Comparison of ENCODE assay signal across 8 cellular contexts in the genomic region with DNA sequence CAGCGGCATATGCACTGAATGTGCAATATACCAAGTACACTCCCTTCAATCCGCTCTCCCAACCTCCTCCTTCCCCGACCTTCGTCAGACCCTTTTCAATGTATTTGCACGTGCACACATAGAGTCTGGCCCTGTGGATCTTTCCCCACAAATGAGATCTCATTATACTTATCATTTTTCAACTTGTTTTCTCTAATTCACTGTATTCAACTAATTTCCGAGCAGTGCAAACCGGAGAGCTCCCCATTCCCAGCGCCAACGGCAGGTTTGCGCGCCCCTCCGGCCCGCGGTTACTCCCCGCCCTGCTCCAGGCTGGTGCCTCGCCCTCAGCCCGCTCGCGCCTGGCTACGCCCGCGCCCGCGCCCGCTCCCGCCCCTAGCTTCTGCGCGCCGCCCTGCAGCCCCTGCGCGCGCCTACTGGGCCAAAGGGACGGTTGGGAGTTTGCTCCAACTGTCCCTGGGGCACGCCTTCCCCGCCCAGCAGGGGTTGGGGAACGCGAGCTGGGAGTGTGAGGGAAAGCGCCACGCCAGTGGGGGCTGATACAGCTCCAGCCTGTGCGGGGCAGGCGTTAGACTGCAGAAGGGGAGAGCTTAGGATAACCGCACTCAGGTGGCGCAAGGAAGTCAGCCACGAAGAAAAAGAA. TPM values are rescaled to one million over a fixed set of nuclear protein-coding genes. Genes with fewer than 3 reads are reported as not detected.
DNase-seq lines count a peak whose midpoint lies in the region; ATAC-seq, FAIRE-seq and TF ChIP-seq lines count a peak whose summit lies in the region.

No MANE protein-coding gene starts in this region.

- no peaks in the 10 kb centered on the region for H3K9me2 ChIP-seq in OCI-LY7 (ENCODE audit: insufficient read depth, low read length)

- no peak overlapping the region for H3K27ac ChIP-seq in OCI-LY7 (ENCODE audit: low read depth, low read length, poor library complexity, severe bottlenecking)
- no peak overlapping the region for H3K27ac ChIP-seq in body of pancreas
- no peak overlapping the region for H3K27ac ChIP-seq in kidney (ENCODE audit: low read depth in 2 of 2, low read length in 2 of 2)

- peak; percentile 7 for TF ChIP-seq CTCF in AG09309 (IDR thresholded peaks at IDR 0.05; ENCODE audit: control insufficient read depth, insufficient read depth, low read depth, low read length, missing control alignments)
- TF ChIP-seq CTCF in HFF-Myc (IDR thresholded peaks at IDR 0.05; ENCODE audit: low read depth, low read length, missing control alignments) = no peak
- no peak for TF ChIP-seq CTCF in OCI-LY7 (conservative IDR thresholded peaks at IDR 0.05; ENCODE audit: low read length)
- peak; percentile 56 to 94 (median 71) for TF ChIP-seq CTCF in body of pancreas (IDR thresholded peaks at IDR 0.05)
- peak; percentile 0 for TF ChIP-seq CTCF in kidney (IDR thresholded peaks at IDR 0.05; ENCODE audit: borderline replicate concordance, extremely low read depth, insufficient read depth)

- no peak overlapping the region for H3K9ac ChIP-seq in kidney (ENCODE audit: low read length in 2 of 2)

- WGBS in body of pancreas, 2 donors = 2 to 3% methylated on average over 38 to 44 of the region's 44 CpGs

- no peaks in the 10 kb centered on the region for H3K79me2 ChIP-seq in OCI-LY7 (ENCODE audit: insufficient read depth, low read depth, low read length)

- H2AFZ ChIP-seq in OCI-LY7 (ENCODE audit: low read length) = peak overlapping the region; percentile 41; the same call in 1 of the 2 replicates

- H3K4me1 ChIP-seq in OCI-LY7 (ENCODE audit: insufficient read depth, low read length, poor library complexity, severe bottlenecking) (peaks cover 29% of the 10 kb centered on the region), body of pancreas (peaks cover 32% of the 10 kb centered on the region), kidney (ENCODE audit: control insufficient read depth in 1 of 2, insufficient read depth in 1 of 2, low read depth in 1 of 2, low read length in 2 of 2) (peaks cover 3 to 12% of the 10 kb centered on the region in 2 donors)

- H3K36me3 Mint-ChIP-seq in stimulated activated naive CD8-positive, alpha-beta T cell treated with anti-CD3 and anti-CD28 coated beads, Interleukin-15, Interleukin-2, amounts not matched to agents 100 ng/mL and 50 ng/mL, for 24 hours (ENCODE audit: low read depth) = no peaks in the 10 kb centered on the region

- no peak for FAIRE-seq in kidney (lab: Jason Lieb, UNC)

- POLR2A ChIA-PET in OCI-LY7 (lab: Charles Lee) = interaction anchor here (0.6 kb wide), 1 partner anchor 572 kb away, joined by 3 read pairs; no protein-coding TSS in a partner anchor

- peaks cover 83% of the 10 kb centered on the region for H3K27me3 Mint-ChIP-seq in stimulated activated naive CD8-positive, alpha-beta T cell treated with anti-CD3 and anti-CD28 coated beads, Interleukin-15, Interleukin-2, amounts not matched to agents 100 ng/mL and 50 ng/mL, for 24 hours

- H4K20me1 ChIP-seq in OCI-LY7 (ENCODE audit: insufficient read depth, low read length) = no peaks in the 10 kb centered on the region

- intact Hi-C loops in OCI-LY7 (cut with micrococcal nuclease; ENCODE audit: unreplicated experiment) = loop anchor here (10.0 kb wide), 2 partner anchors 269 to 359 kb away; a partner anchor contains a TSS
- intact Hi-C loops in body of pancreas (cut with DNase I) = no loop called here
- intact Hi-C loops in kidney (cut with DNase I) = no loop called here

- H3K9me3 Mint-ChIP-seq in stimulated activated naive CD8-positive, alpha-beta T cell treated with anti-CD3 and anti-CD28 coated beads, Interleukin-15, Interleukin-2, amounts not matched to agents 100 ng/mL and 50 ng/mL, for 24 hours = no peaks in the 10 kb centered on the region

- no TSS peak for BruUV-seq in OCI-LY7 (replicated peaks; lab: Mats Ljungman, UMichigan)

- peak overlapping the region; percentile 46 for H3K4me3 ChIP-seq in AG09309 (ENCODE audit: control insufficient read depth, low read depth, low read length)
- H3K4me3 ChIP-seq in HFF-Myc (replicated peaks; ENCODE audit: low read depth, low read length) = peak overlapping the region; percentile 27
- peak overlapping the region; percentile 60 for H3K4me3 ChIP-seq in OCI-LY7 (ENCODE audit: low read depth, low read length, poor library complexity, severe bottlenecking)
- peak overlapping the region in 1 of 2 donors; percentile 11 for H3K4me3 ChIP-seq in body of pancreas
- H3K4me3 ChIP-seq in kidney (ENCODE audit: low read length in 2 of 2) = peak overlapping the region in 1 of 2 donors; percentile 38

- H3K9me3 ChIP-seq in OCI-LY7 (ENCODE audit: low read length) = no peaks in the 10 kb centered on the region
- H3K9me3 ChIP-seq in body of pancreas = no peaks in the 10 kb centered on the region
- no peaks in the 10 kb centered on the region for H3K9me3 ChIP-seq in kidney (ENCODE audit: control insufficient read depth in 1 of 2, low read length in 2 of 2)

- CTCF ChIA-PET in OCI-LY7 (lab: Charles Lee; ENCODE audit: unreplicated experiment) = no interaction called here

- no peak overlapping the region for H3K27ac Mint-ChIP-seq in stimulated activated naive CD8-positive, alpha-beta T cell treated with anti-CD3 and anti-CD28 coated beads, Interleukin-15, Interleukin-2, amounts not matched to agents 100 ng/mL and 50 ng/mL, for 24 hours

- H3K4me3 Mint-ChIP-seq in stimulated activated naive CD8-positive, alpha-beta T cell treated with anti-CD3 and anti-CD28 coated beads, Interleukin-15, Interleukin-2, amounts not matched to agents 100 ng/mL and 50 ng/mL, for 24 hours = peak overlapping the region; percentile 65

- no peaks in the 10 kb centered on the region for H3K27me3 ChIP-seq in body of pancreas

- H3K36me3 ChIP-seq in OCI-LY7 (ENCODE audit: insufficient read depth, low read length) (no peaks in the 10 kb centered on the region), body of pancreas (replicated peaks in 1 of 2; ENCODE audit: insufficient read depth in 1 of 2, low read depth in 2 of 2) (no peaks in the 10 kb centered on the region), kidney (ENCODE audit: control insufficient read depth in 1 of 2, insufficient read depth in 2 of 2, low read length in 2 of 2) (no peaks in the 10 kb centered on the region)

- DNase-seq in AG09309 (ENCODE audit: low read depth) (no peak), HFF-Myc (ENCODE audit: extremely low read depth, low read depth) (no peak), OCI-LY7 (ENCODE audit: low spot score) (peak; percentile 24), body of pancreas (peak; percentile 62 to 81 (median 68)), kidney (peak; percentile 59), mesenteric fat pad (ENCODE audit: low spot score) (no peak)

- H3K4me1 Mint-ChIP-seq in stimulated activated naive CD8-positive, alpha-beta T cell treated with anti-CD3 and anti-CD28 coated beads, Interleukin-15, Interleukin-2, amounts not matched to agents 100 ng/mL and 50 ng/mL, for 24 hours (ENCODE audit: low read depth) = peaks cover 46% of the 10 kb centered on the region

- H3K4me2 ChIP-seq in OCI-LY7 (ENCODE audit: low read length) = peak overlapping the region; percentile 86

- no peak for TF ChIP-seq POLR2A in body of pancreas (IDR thresholded peaks at IDR 0.05)

- ATAC-seq in body of pancreas (peak; percentile 74), GM18511 (IDR thresholded peaks at IDR 0.05; ENCODE audit: unreplicated experiment) (no peak)

RNA-seq across cellular contexts. Expression of a gene that starts 3.3 kb away (rescaled TPM):
- not detected in 2 replicates for total RNA-seq in OCI-LY7 (2014; rRNA removed; shearing (Covaris generic))
- not detected in 2 replicates for total RNA-seq in OCI-LY7 (2022)
- not detected for total RNA-seq in body of pancreas
- not detected for total RNA-seq in kidney
- 0.88 TPM for polyA plus RNA-seq in kidney (ENCODE audit: insufficient read depth, low read depth, low replicate concordance)
- not detected for total RNA-seq in mesenteric fat pad

RNA-seq across cellular contexts. Expression of a gene that starts 16.3 kb away (rescaled TPM):
- total RNA-seq in OCI-LY7 (2014; rRNA removed; shearing (Covaris generic)) = not detected in 2 replicates
- total RNA-seq in OCI-LY7 (2022) (not detected in 2 replicates), body of pancreas (1 to 10 TPM in 1 of 2 donors, under 1 TPM in 1; 0.99 to 6.7 TPM), kidney (29.7 TPM), mesenteric fat pad (20.5 TPM)
- polyA plus RNA-seq in kidney (ENCODE audit: insufficient read depth, low read depth, low replicate concordance) = 13.5 TPM

RNA-seq across cellular contexts. Expression of a gene that starts 50.8 kb away (rescaled TPM):
- not detected in 2 replicates for total RNA-seq in OCI-LY7 (2014; rRNA removed; shearing (Covaris generic))
- total RNA-seq in OCI-LY7 (2022) = 0.21 TPM in 1 of 2 replicates, not detected in the other
- 1 to 10 TPM in 1 of 2 donors, not detected in 1; 1.3 TPM for total RNA-seq in body of pancreas
- total RNA-seq in kidney = 0.13 TPM
- polyA plus RNA-seq in kidney (ENCODE audit: insufficient read depth, low read depth, low replicate concordance) = not detected
- total RNA-seq in mesenteric fat pad = not detected

RNA-seq across cellular contexts. Expression of a gene that starts 57.1 kb away (rescaled TPM):
- total RNA-seq in OCI-LY7 (2014; rRNA removed; shearing (Covaris generic)) = 1.3 and 2.4 TPM in 2 replicates
- total RNA-seq in OCI-LY7 (2022) (2.3 and 3.3 TPM in 2 replicates), body of pancreas (10 to 100 TPM in 1 of 2 donors, 1 to 10 TPM in 1; 7.3 to 10.5 TPM), kidney (5.9 TPM), mesenteric fat pad (not detected)
- polyA plus RNA-seq in kidney (ENCODE audit: insufficient read depth, low read depth, low replicate concordance) = 2.1 TPM

Comparison
In these comparisons a context has a peak if more than half of its experiments do, and no peak if none do; other contexts are left out.
1. DNase-seq: peak in OCI-LY7 (single experiment), body of pancreas (4 of 4) and kidney (single experiment); none in AG09309 (single experiment), HFF-Myc (single experiment) and mesenteric fat pad (single experiment).
2. CTCF ChIP-seq: peak in AG09309 (single experiment), body of pancreas (7 of 7) and kidney (single experiment); none in HFF-Myc (single experiment) and OCI-LY7 (single experiment).